ENCODE assay signal across 8 cellular contexts in genomic region chr14:69648480-69649414, GRCh38. TPM values are rescaled to one million over a fixed set of nuclear protein-coding genes. Genes with fewer than 3 reads are reported as not detected.
A peak's percentile ranks its signal among the peaks of the same experiment; 100 is the strongest.
DNase-seq lines count a peak whose midpoint lies in the region; ATAC-seq, FAIRE-seq and TF ChIP-seq lines count a peak whose summit lies in the region.

No MANE protein-coding gene starts in this region.

- no peaks in the 10 kb centered on the region for H3K9me2 ChIP-seq in Karpas-422 (replicated peaks; ENCODE audit: insufficient read depth, low read length)

- intact Hi-C loops in activated naive CD4-positive, alpha-beta T cell treated with anti-CD3 and anti-CD28 coated beads for 36 hours (cut with micrococcal nuclease) = no loop called here
- intact Hi-C loops in activated CD8-positive, alpha-beta T cell treated with anti-CD3 and anti-CD28 coated beads for 36 hours (cut with micrococcal nuclease) = no loop called here

- peaks cover 85% of the 10 kb centered on the region for H3K4me1 Mint-ChIP-seq in activated naive CD4-positive, alpha-beta T cell treated with anti-CD3 and anti-CD28 coated beads for 36 hours (ENCODE audit: low read depth)
- peaks cover 70% of the 10 kb centered on the region for H3K4me1 Mint-ChIP-seq in astrocyte (ENCODE audit: low read depth, unreplicated experiment)
- peaks cover 76% of the 10 kb centered on the region for H3K4me1 Mint-ChIP-seq in activated CD8-positive, alpha-beta T cell treated with anti-CD3 and anti-CD28 coated beads for 36 hours (ENCODE audit: low read depth)

- POLR2A ChIA-PET in activated CD8-positive, alpha-beta T cell treated with anti-CD3 and anti-CD28 coated beads for 36 hours (lab: Charles Lee) = interaction anchor here (0.9 to 1.6 kb wide), 6 partner anchors 9 to 25 kb away, joined by 3 to 5 read pairs (median 3); no protein-coding TSS in a partner anchor

- H3K4me1 ChIP-seq in Karpas-422 (ENCODE audit: low read length) (peaks cover 99% of the 10 kb centered on the region), astrocyte (ENCODE audit: insufficient read depth, low read length) (peaks cover 48% of the 10 kb centered on the region), lung (ENCODE audit: control insufficient read depth in 2 of 2, insufficient read depth in 2 of 2, low read length in 2 of 2) (peaks cover 31 to 69% of the 10 kb centered on the region in 2 donors)

- H2AFZ ChIP-seq in Karpas-422 (ENCODE audit: low read length) (no peak overlapping the region), astrocyte (ENCODE audit: low read depth, low read length) (no peak overlapping the region)

- no peaks in the 10 kb centered on the region for H3K27me3 ChIP-seq in Karpas-422 (ENCODE audit: low read length)
- no peaks in the 10 kb centered on the region for H3K27me3 ChIP-seq in astrocyte (ENCODE audit: insufficient read depth, low read length)
- no peaks in the 10 kb centered on the region for H3K27me3 ChIP-seq in lung (ENCODE audit: control insufficient read depth, insufficient read depth)

- TF ChIP-seq CTCF in astrocyte (IDR thresholded peaks at IDR 0.05; ENCODE audit: insufficient read depth, low read depth, low read length) (no peak), lung (IDR thresholded peaks at IDR 0.05; ENCODE audit: control extremely low read depth, extremely low read depth) (no peak)
- TF ChIP-seq CTCF in activated CD8-positive, alpha-beta T cell treated with anti-CD3 and anti-CD28 coated beads for 36 hours (IDR thresholded peaks at IDR 0.05) = no peak

- no peak for FAIRE-seq in astrocyte (lab: Jason Lieb, UNC)

- CTCF ChIA-PET in activated naive CD4-positive, alpha-beta T cell treated with anti-CD3 and anti-CD28 coated beads for 36 hours (lab: Charles Lee) = interaction anchor here (0.6 to 2.1 kb wide), 7 partner anchors 12 to 78 kb away, joined by 3 to 8 read pairs (median 3); no protein-coding TSS in a partner anchor
- CTCF ChIA-PET in activated CD8-positive, alpha-beta T cell treated with anti-CD3 and anti-CD28 coated beads for 36 hours (lab: Charles Lee) = interaction anchor here (0.7 to 1.1 kb wide), 3 partner anchors 18 to 82 kb away, joined by 3 read pairs; no protein-coding TSS in a partner anchor

- peak overlapping the region; percentile 2 for H3K27ac Mint-ChIP-seq in activated naive CD4-positive, alpha-beta T cell treated with anti-CD3 and anti-CD28 coated beads for 36 hours
- H3K27ac Mint-ChIP-seq in astrocyte (ENCODE audit: unreplicated experiment) = peak overlapping the region; percentile 37
- H3K27ac Mint-ChIP-seq in activated CD8-positive, alpha-beta T cell treated with anti-CD3 and anti-CD28 coated beads for 36 hours = no peak overlapping the region

- H3K4me3 Mint-ChIP-seq in activated naive CD4-positive, alpha-beta T cell treated with anti-CD3 and anti-CD28 coated beads for 36 hours = no peak overlapping the region
- H3K4me3 Mint-ChIP-seq in astrocyte (ENCODE audit: unreplicated experiment) = peak overlapping the region; percentile 40
- H3K4me3 Mint-ChIP-seq in activated CD8-positive, alpha-beta T cell treated with anti-CD3 and anti-CD28 coated beads for 36 hours = no peak overlapping the region

- peaks cover 17% of the 10 kb centered on the region for H3K36me3 Mint-ChIP-seq in activated naive CD4-positive, alpha-beta T cell treated with anti-CD3 and anti-CD28 coated beads for 36 hours (ENCODE audit: low read depth)
- H3K36me3 Mint-ChIP-seq in astrocyte (ENCODE audit: low read depth, unreplicated experiment) = peaks cover 7% of the 10 kb centered on the region
- peaks cover 23% of the 10 kb centered on the region for H3K36me3 Mint-ChIP-seq in activated CD8-positive, alpha-beta T cell treated with anti-CD3 and anti-CD28 coated beads for 36 hours (ENCODE audit: low read depth)

- H3K4me2 ChIP-seq in Karpas-422 (ENCODE audit: low read depth, low read length, poor library complexity, severe bottlenecking) (peak overlapping the region; percentile 74), astrocyte (ENCODE audit: low read length) (peak overlapping the region; percentile 75)

- ATAC-seq in lung (ENCODE audit: insufficient read depth, low FRiP score) = no peak
- no peak for ATAC-seq in activated CD8-positive, alpha-beta T cell treated with anti-CD3 and anti-CD28 coated beads for 36 hours

- H3K27me3 Mint-ChIP-seq in activated naive CD4-positive, alpha-beta T cell treated with anti-CD3 and anti-CD28 coated beads for 36 hours (ENCODE audit: low read depth) = no peaks in the 10 kb centered on the region
- no peaks in the 10 kb centered on the region for H3K27me3 Mint-ChIP-seq in astrocyte (ENCODE audit: low read depth, unreplicated experiment)
- no peaks in the 10 kb centered on the region for H3K27me3 Mint-ChIP-seq in activated CD8-positive, alpha-beta T cell treated with anti-CD3 and anti-CD28 coated beads for 36 hours

- H3K79me2 ChIP-seq in Karpas-422 (ENCODE audit: low read length) (peaks cover 100% of the 10 kb centered on the region), astrocyte (ENCODE audit: insufficient read depth, low read length) (peaks cover 78% of the 10 kb centered on the region)

- H3K9me3 ChIP-seq in Karpas-422 (ENCODE audit: low read length) = no peaks in the 10 kb centered on the region
- H3K9me3 ChIP-seq in astrocyte (ENCODE audit: insufficient read depth, low read depth, low read length) = no peaks in the 10 kb centered on the region
- H3K9me3 ChIP-seq in lung (ENCODE audit: control insufficient read depth in 2 of 2, insufficient read depth in 1 of 2, low read length in 1 of 2) = no peaks in the 10 kb centered on the region

- H4K20me1 ChIP-seq in Karpas-422 (ENCODE audit: insufficient read depth, low read depth, low read length) = peaks cover 18% of the 10 kb centered on the region; the same call in 1 of the 2 replicates
- peaks cover 48% of the 10 kb centered on the region for H4K20me1 ChIP-seq in astrocyte (ENCODE audit: insufficient read depth, low read length)

- no peaks in the 10 kb centered on the region for H3K9me3 Mint-ChIP-seq in activated naive CD4-positive, alpha-beta T cell treated with anti-CD3 and anti-CD28 coated beads for 36 hours
- H3K9me3 Mint-ChIP-seq in astrocyte (ENCODE audit: unreplicated experiment) = no peaks in the 10 kb centered on the region
- H3K9me3 Mint-ChIP-seq in activated CD8-positive, alpha-beta T cell treated with anti-CD3 and anti-CD28 coated beads for 36 hours = no peaks in the 10 kb centered on the region

- H3K9ac ChIP-seq in Karpas-422 (ENCODE audit: low read length) = peak overlapping the region; percentile 34
- H3K9ac ChIP-seq in astrocyte (ENCODE audit: low read length) = peak overlapping the region; percentile 46

- no peak for DNase-seq in activated naive CD4-positive, alpha-beta T cell treated with anti-CD3 and anti-CD28 coated beads for 36 hours
- no peak for DNase-seq in activated naive CD4-positive, alpha-beta T cell treated with Interleukin-2 at 50 U/mL for 16 hours
- peak; percentile 71 for DNase-seq in Karpas-422
- DNase-seq in astrocyte (ENCODE audit: low read depth) = peak; percentile 75
- no peak for DNase-seq in lung (ENCODE audit: low spot score)
- DNase-seq in HPDE6-E6E7 (ENCODE audit: extremely low spot score) = no peak
- no peak for DNase-seq in SKM-1 (lab: John Stamatoyannopoulos, UW; ENCODE audit: unreplicated experiment)
- DNase-seq in activated CD8-positive, alpha-beta T cell treated with anti-CD3 and anti-CD28 coated beads for 36 hours = no peak

- 28 to 52% methylated on average over 5 of the region's 5 CpGs for WGBS in lung, 2 donors

- H3K36me3 ChIP-seq in Karpas-422 (ENCODE audit: insufficient read depth, low read length) (no peaks in the 10 kb centered on the region), astrocyte (ENCODE audit: insufficient read depth, low read length) (no peaks in the 10 kb centered on the region), lung (ENCODE audit: control insufficient read depth in 2 of 2, insufficient read depth in 2 of 2, low read length in 2 of 2) (no peaks in the 10 kb centered on the region)

- peak overlapping the region; percentile 90 for H3K27ac ChIP-seq in Karpas-422 (ENCODE audit: low read length)
- H3K27ac ChIP-seq in astrocyte (ENCODE audit: low read depth, low read length) = peak overlapping the region; percentile 67
- peak overlapping the region; percentile 55 to 77 for H3K27ac ChIP-seq in lung (ENCODE audit: low read depth in 1 of 2, low read length in 1 of 2)

- H3K4me3 ChIP-seq in Karpas-422 (ENCODE audit: low read length) = peak overlapping the region; percentile 52
- peak overlapping the region; percentile 27 for H3K4me3 ChIP-seq in astrocyte (ENCODE audit: insufficient read depth, low read depth, low read length)
- H3K4me3 ChIP-seq in lung = no peak overlapping the region

RNA-seq across cellular contexts. Expression of gene SUSD6, which starts 37.4 kb away (rescaled TPM):
- 10 to 100 TPM; 66.6 to 69.7 TPM for total RNA-seq in activated naive CD4-positive, alpha-beta T cell treated with anti-CD3 and anti-CD28 coated beads for 36 hours
- total RNA-seq in Karpas-422 (2014; rRNA removed; shearing (Covaris generic); ENCODE audit: low replicate concordance) = 43.8 and 46.0 TPM in 2 replicates
- 25.6 and 30.6 TPM in 2 replicates for total RNA-seq in astrocyte
- total RNA-seq in lung = 10 to 100 TPM; 51.3 to 75.1 TPM
- 10 to 100 TPM; 16.0 to 70.7 TPM for polyA plus RNA-seq in lung
- total RNA-seq in activated CD8-positive, alpha-beta T cell treated with anti-CD3 and anti-CD28 coated beads for 36 hours = 10 to 100 TPM; 35.7 to 36.2 TPM

Comparison
In these comparisons a context has a peak if more than half of its experiments do, and no peak if none do; other contexts are left out.
1. DNase-seq: peak in Karpas-422 (single experiment) and astrocyte (single experiment); none in activated naive CD4-positive, alpha-beta T cell treated with anti-CD3 and anti-CD28 coated beads for 36 hours (single experiment), activated naive CD4-positive, alpha-beta T cell treated with Interleukin-2 at 50 U/mL for 16 hours (single experiment), lung (single experiment), HPDE6-E6E7 (single experiment), SKM-1 (single experiment) and activated CD8-positive, alpha-beta T cell treated with anti-CD3 and anti-CD28 coated beads for 36 hours (single experiment).
2. Peak in every context shown above with its lines, with median percentiles within 50 percentile points of each other: H3K27ac ChIP-seq.